ENCODE assay signal across 15 cellular contexts in genomic region chr6:40674170-40674569, GRCh38.
DNase-seq lines count a peak whose midpoint lies in the region; ATAC-seq and TF ChIP-seq lines count a peak whose summit lies in the region.
"Had no signal": no experiment of that assay in that cellular context is flagged by ENCODE, and none has a peak within 500 bp of the region (broad histone marks: within the 10 kb centered on the region; RNA-seq: fewer than 3 reads in every experiment).

No MANE protein-coding gene starts in this region.

- H3K36me3 Mint-ChIP-seq in neural progenitor cell, result no peaks in the 10 kb centered on the region

- H3K27ac ChIP-seq in left ventricle myocardium inferior (replicated peaks) (no peak overlapping the region), neural progenitor cell (no peak overlapping the region)
- H3K27ac ChIP-seq: SJSA1 had no signal

- no peak overlapping the region for H3K4me2 ChIP-seq in neural progenitor cell

- intact Hi-C loops in Right ventricle myocardium inferior (cut with DNase I), result no loop called here
- intact Hi-C loops in left ventricle myocardium inferior (cut with micrococcal nuclease), result no loop called here

- H3K9ac ChIP-seq in neural progenitor cell, result no peak overlapping the region

- H3K4me1 ChIP-seq in left ventricle myocardium inferior (no peaks in the 10 kb centered on the region), neural progenitor cell (no peaks in the 10 kb centered on the region)
- H3K4me1 ChIP-seq: SJSA1 had no signal

- no peaks in the 10 kb centered on the region for H4K20me1 ChIP-seq in neural progenitor cell (ENCODE audit: low read depth)

- H3K27me3 Mint-ChIP-seq in neural progenitor cell (ENCODE audit: insufficient read depth, low read depth), result peaks cover 2% of the 10 kb centered on the region

- peaks cover 29% of the 10 kb centered on the region for H3K27me3 ChIP-seq in left ventricle myocardium inferior (ENCODE audit: low read depth)
- no peaks in the 10 kb centered on the region for H3K27me3 ChIP-seq in neural progenitor cell

- no peak for ATAC-seq in Right ventricle myocardium inferior

- H3K36me3 ChIP-seq in left ventricle myocardium inferior (no peaks in the 10 kb centered on the region), neural progenitor cell (no peaks in the 10 kb centered on the region)
- H3K36me3 ChIP-seq: SJSA1 had no signal

- no peaks in the 10 kb centered on the region for H3K9me3 Mint-ChIP-seq in neural progenitor cell

- DNase-seq in DMS53 (lab: John Stamatoyannopoulos, UW) (peak; percentile 70), DMS53 treated with DMSO at 0.1 percent for 48 hours (lab: John Stamatoyannopoulos, UW; ENCODE audit: unreplicated experiment) (no peak), Right ventricle myocardium inferior (ENCODE audit: missing footprints) (peak; percentile 72), left ventricle myocardium inferior (no peak), SHP77 (lab: John Stamatoyannopoulos, UW) (peak; percentile 69 to 77), dedifferentiated amniotic fluid mesenchymal stem cell (ENCODE audit: extremely low spot score) (no peak), middle frontal gyrus (ENCODE audit: extremely low spot score, low spot score) (no peak), neural progenitor cell (ENCODE audit: low spot score) (no peak)
- DNase-seq: C1 segment of cervical spinal cord, DMS79, HCEC 1CT, NCI-H1694 treated with DMSO at 0.1 percent for 48 hours, NCI-H82, T-helper 9 cell had no signal

- no peak overlapping the region for H2AFZ ChIP-seq in neural progenitor cell (replicated peaks)

- no peaks in the 10 kb centered on the region for H3K79me2 ChIP-seq in neural progenitor cell (ENCODE audit: low read depth)

- peaks cover 14% of the 10 kb centered on the region for H3K9me3 ChIP-seq in left ventricle myocardium inferior (replicated peaks)
- no peaks in the 10 kb centered on the region for H3K9me3 ChIP-seq in neural progenitor cell (ENCODE audit: low read depth)
- H3K9me3 ChIP-seq: SJSA1 had no signal

- no peak overlapping the region for H3K27ac Mint-ChIP-seq in neural progenitor cell

- no peak overlapping the region for H3K4me3 Mint-ChIP-seq in neural progenitor cell

- no peaks in the 10 kb centered on the region for H3F3A ChIP-seq in neural progenitor cell (ENCODE audit: low read depth)

- TF ChIP-seq CTCF in left ventricle myocardium inferior (IDR thresholded peaks at IDR 0.05; ENCODE audit: borderline replicate concordance), result no peak
- no peak for TF ChIP-seq CTCF in neural progenitor cell (IDR thresholded peaks at IDR 0.05)

- H3K4me3 ChIP-seq in left ventricle myocardium inferior (no peak overlapping the region), neural progenitor cell (no peak overlapping the region)
- H3K4me3 ChIP-seq: SJSA1 had no signal

- H3K4me1 Mint-ChIP-seq in neural progenitor cell, result peaks cover 3% of the 10 kb centered on the region

Comparison
In these comparisons a context has a peak if more than half of its experiments do, and no peak if none do; other contexts are left out.
1. DNase-seq: peak in DMS53 (single experiment), Right ventricle myocardium inferior (single experiment) and SHP77 (2 of 2); none in DMS53 treated with DMSO at 0.1 percent for 48 hours (single experiment), left ventricle myocardium inferior (single experiment), dedifferentiated amniotic fluid mesenchymal stem cell (single experiment), middle frontal gyrus (single experiment) and neural progenitor cell (single experiment).